Comparison of ENCODE assay signal across 8 cellular contexts in genomic region chr1:185156321-185156853, GRCh38. TPM values are rescaled to one million over a fixed set of nuclear protein-coding genes. Genes with fewer than 3 reads are reported as not detected.
A peak's percentile ranks its signal among the peaks of the same experiment; 100 is the strongest.
DNase-seq lines count a peak whose midpoint lies in the region; ATAC-seq, FAIRE-seq and TF ChIP-seq lines count a peak whose summit lies in the region.

No MANE protein-coding gene starts in this region.

- peak; percentile 32 for DNase-seq in GM12891 (ENCODE audit: insufficient read length, low spot score)
- no peak for DNase-seq in activated CD4-positive, alpha-beta memory T cell treated with anti-CD3 and anti-CD28 coated beads, Interleukin-2, amount 10 ng/mL, durations not matched to agents 7 days and 5 days
- no peak for DNase-seq in heart left ventricle
- DNase-seq in psoas muscle: no peak
- no peak for DNase-seq in HK-2 (ENCODE audit: unreplicated experiment)
- DNase-seq in activated effector memory CD4-positive, alpha-beta T cell treated with anti-CD3 and anti-CD28 coated beads, Interleukin-2, amount 50 U/mL, for 16 hours: no peak

- peaks cover 13% of the 10 kb centered on the region for H3K36me3 Mint-ChIP-seq in activated CD4-positive, alpha-beta memory T cell treated with anti-CD3 and anti-CD28 coated beads, Interleukin-2, amount 10 ng/mL, durations not matched to agents 7 days and 5 days (ENCODE audit: low read depth)

- peak overlapping the region; percentile 95 for H3K27ac Mint-ChIP-seq in activated CD4-positive, alpha-beta memory T cell treated with anti-CD3 and anti-CD28 coated beads, Interleukin-2, amount 10 ng/mL, durations not matched to agents 7 days and 5 days

- TF ChIP-seq CTCF in heart left ventricle (IDR thresholded peaks at IDR 0.05): no peak
- no peak for TF ChIP-seq CTCF in psoas muscle (IDR thresholded peaks at IDR 0.05)

- POLR2A ChIA-PET in activated CD4-positive, alpha-beta memory T cell treated with anti-CD3 and anti-CD28 coated beads, Interleukin-2, amount 10 ng/mL, durations not matched to agents 7 days and 5 days (lab: Charles Lee): interaction anchor here (0.6 to 4.1 kb wide), 12 partner anchors 9 to 1105 kb away, joined by 3 to 30 read pairs (median 3); partner anchors contain the start of genes IVNS1ABP, NIBAN1 and TSEN15

- H3K4me1 Mint-ChIP-seq in activated CD4-positive, alpha-beta memory T cell treated with anti-CD3 and anti-CD28 coated beads, Interleukin-2, amount 10 ng/mL, durations not matched to agents 7 days and 5 days: peaks cover 57% of the 10 kb centered on the region

- ATAC-seq in GM21390 (IDR thresholded peaks at IDR 0.05; ENCODE audit: unreplicated experiment): peak; percentile 29
- peak; percentile 26 for ATAC-seq in HG03571 (IDR thresholded peaks at IDR 0.05; ENCODE audit: unreplicated experiment)
- ATAC-seq in heart left ventricle: peak; percentile 17 to 64 (median 54)
- peak; percentile 54 to 75 (median 56) for ATAC-seq in psoas muscle

- no peak for FAIRE-seq in GM12891 (lab: Jason Lieb, UNC)

- H3K27me3 ChIP-seq in heart left ventricle (no peaks in the 10 kb centered on the region), psoas muscle (ENCODE audit: insufficient read depth in 3 of 3, low read length in 2 of 3) (no peaks in the 10 kb centered on the region)

- H3K9me3 ChIP-seq in heart left ventricle: no peaks in the 10 kb centered on the region
- H3K9me3 ChIP-seq in psoas muscle: no peaks in the 10 kb centered on the region

- H3K27ac ChIP-seq in heart left ventricle: peak overlapping the region; percentile 86 to 99 (median 97)
- H3K27ac ChIP-seq in psoas muscle: peak overlapping the region; percentile 97

- H3K4me3 ChIP-seq in heart left ventricle (peak overlapping the region; percentile 70 to 92 (median 80)), psoas muscle (peak overlapping the region; percentile 85)

- no peak; the same call in 1 of the 2 replicates for TF ChIP-seq POLR2A in GM12891 (IDR thresholded peaks at IDR 0.05; ENCODE audit: low read depth, low read length)
- no peak for TF ChIP-seq POLR2A in heart left ventricle (IDR thresholded peaks at IDR 0.05)

- H3K36me3 ChIP-seq in heart left ventricle: peaks cover 0 to 12% (median 5%) of the 10 kb centered on the region in 9 donors
- peaks cover under 1 to 11% of the 10 kb centered on the region in 2 donors for H3K36me3 ChIP-seq in psoas muscle (ENCODE audit: insufficient read depth in 1 of 2, low read depth in 1 of 2)

- 0 to 2% (median 1%) methylated on average over 28 to 29 of the region's 29 CpGs for WGBS in heart left ventricle, 4 donors
- WGBS in psoas muscle, 3 donors: 0 to 1% (median 0%) methylated on average over 24 to 29 of the region's 29 CpGs

- H3K4me3 Mint-ChIP-seq in activated CD4-positive, alpha-beta memory T cell treated with anti-CD3 and anti-CD28 coated beads, Interleukin-2, amount 10 ng/mL, durations not matched to agents 7 days and 5 days: peak overlapping the region; percentile 88

- peaks cover 0 to 55% (median 34%) of the 10 kb centered on the region in 12 donors for H3K4me1 ChIP-seq in heart left ventricle
- peaks cover 30% of the 10 kb centered on the region for H3K4me1 ChIP-seq in psoas muscle

- intact Hi-C loops in heart left ventricle (cut with DNase I): loop anchor here in 7 of 10 donors (2.0 to 10.0 kb wide), 8 partner anchors 109 to 1221 kb away; partner anchors contain the start of genes RNF2 (in 4 of the 7), EDEM3 (in 3 of the 7), NIBAN1 (in 1 of the 7) and ODR4 (in 1 of the 7)
- intact Hi-C loops in psoas muscle (cut with DNase I): loop anchor here in 1 of 2 donors (2.0 to 5.0 kb wide), 4 partner anchors 109 to 1264 kb away; partner anchors contain the start of genes EDEM3 and RNF2

- no peaks in the 10 kb centered on the region for H3K27me3 Mint-ChIP-seq in activated CD4-positive, alpha-beta memory T cell treated with anti-CD3 and anti-CD28 coated beads, Interleukin-2, amount 10 ng/mL, durations not matched to agents 7 days and 5 days

- H3K9me3 Mint-ChIP-seq in activated CD4-positive, alpha-beta memory T cell treated with anti-CD3 and anti-CD28 coated beads, Interleukin-2, amount 10 ng/mL, durations not matched to agents 7 days and 5 days: no peaks in the 10 kb centered on the region

- CTCF ChIA-PET in activated CD4-positive, alpha-beta memory T cell treated with anti-CD3 and anti-CD28 coated beads, Interleukin-2, amount 10 ng/mL, durations not matched to agents 7 days and 5 days (lab: Charles Lee): interaction anchor here (1.4 to 6.0 kb wide), 4 partner anchors 13 to 1219 kb away, joined by 4 to 34 read pairs (median 6); partner anchors contain the start of genes ODR4 and TPR

TF ChIP-seq in GM12891, 5 proteins besides CTCF, POLR2A, EP300 and RAD21:
- TF ChIP-seq PAX5 (IDR thresholded peaks at IDR 0.05; ENCODE audit: insufficient read depth, low read length, severe bottlenecking): no peak
- TF ChIP-seq SPI1 (IDR thresholded peaks at IDR 0.05; ENCODE audit: low read depth, low read length): no peak
- no peak for TF ChIP-seq POU2F2 (IDR thresholded peaks at IDR 0.05; ENCODE audit: low read depth, low read length)
- TF ChIP-seq TAF1 (IDR thresholded peaks at IDR 0.05; ENCODE audit: low read depth, low read length): no peak; the same call in 1 of the 2 replicates
- TF ChIP-seq POLR2AphosphoS5 (IDR thresholded peaks at IDR 0.05; ENCODE audit: low read depth, low read length): no peak

RNA-seq across cellular contexts. Expression of gene TRMT1L, which starts 0.4 kb away (rescaled TPM):
- polyA plus RNA-seq in GM12891 (2012; ENCODE audit: low read depth, missing spikeins): 10.7 TPM
- total RNA-seq in activated CD4-positive, alpha-beta memory T cell treated with anti-CD3 and anti-CD28 coated beads, Interleukin-2, amount 10 ng/mL, durations not matched to agents 7 days and 5 days: 10 to 100 TPM; 29.8 to 35.8 TPM
- total RNA-seq in heart left ventricle (10 to 100 TPM; 21.6 to 42.3 (median 30.8) TPM), psoas muscle (10 to 100 TPM; 27.9 to 39.4 (median 30.5) TPM)
- polyA plus RNA-seq in heart left ventricle (10 to 100 TPM in 1 of 2 donors, 1 to 10 TPM in 1; 8.4 to 13.8 TPM), psoas muscle (10 to 100 TPM; 13.2 to 41.3 (median 15.7) TPM)

RNA-seq across cellular contexts. Expression of gene SWT1, which starts 0.6 kb away (rescaled TPM):
- 1.2 TPM for polyA plus RNA-seq in GM12891 (2012; ENCODE audit: low read depth, missing spikeins)
- total RNA-seq in activated CD4-positive, alpha-beta memory T cell treated with anti-CD3 and anti-CD28 coated beads, Interleukin-2, amount 10 ng/mL, durations not matched to agents 7 days and 5 days: 1 to 10 TPM; 4.8 to 5.0 TPM
- 1 to 10 TPM; 3.9 to 8.5 (median 5.5) TPM for total RNA-seq in heart left ventricle
- 1 to 10 TPM; 1.7 to 2.3 TPM for polyA plus RNA-seq in heart left ventricle
- 1 to 10 TPM; 3.6 to 6.1 (median 4.8) TPM for total RNA-seq in psoas muscle
- polyA plus RNA-seq in psoas muscle: 1 to 10 TPM; 1.7 to 2.5 (median 2.3) TPM
